Comparison of ENCODE assay signal across 1 cellular context in the genomic region with DNA sequence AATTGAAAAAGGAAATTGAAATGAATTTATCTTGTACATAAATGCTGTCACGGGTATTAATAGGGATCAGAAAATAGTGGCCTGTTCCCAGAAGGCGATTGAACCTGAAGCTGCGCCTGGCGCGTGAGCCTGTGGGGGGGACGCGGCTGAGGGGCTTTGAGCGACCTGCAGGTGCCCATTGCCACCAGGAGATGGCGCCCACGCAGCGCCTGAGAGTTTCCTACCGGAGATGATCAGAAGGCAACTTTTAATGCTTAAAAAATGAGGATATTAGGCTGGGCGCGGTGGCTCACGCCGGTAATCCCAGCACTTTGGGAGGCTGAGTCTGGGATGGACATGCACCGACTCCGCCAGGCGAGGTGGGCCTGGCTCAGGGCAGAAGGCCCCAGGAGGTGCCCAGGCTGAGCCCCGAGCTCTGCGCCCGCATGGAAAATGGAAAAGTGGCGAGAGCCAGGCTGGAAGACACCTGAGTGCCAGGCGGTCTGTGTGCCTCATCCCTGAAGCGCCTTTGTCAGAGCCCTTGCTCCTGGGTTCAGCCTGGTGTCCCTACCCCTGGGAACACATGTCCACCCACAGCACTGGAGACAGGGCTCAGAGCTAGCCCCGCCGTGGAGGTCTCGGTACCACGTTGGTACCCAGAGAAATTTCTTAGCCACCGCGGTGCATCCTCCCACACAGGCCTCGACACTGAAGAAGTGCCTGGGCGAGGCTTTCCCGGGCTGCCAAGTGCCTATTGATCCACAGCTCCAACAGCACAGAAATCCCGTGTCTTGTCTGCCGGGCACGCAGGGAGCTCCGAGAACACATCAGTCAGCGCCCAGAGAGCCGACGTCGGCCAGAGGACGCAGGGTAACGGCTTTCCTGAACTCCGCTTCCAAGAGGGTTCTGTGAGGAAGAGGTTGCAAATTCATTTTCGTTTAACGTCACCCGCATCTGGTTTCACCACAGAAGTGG.
TF ChIP-seq lines count a peak whose summit lies in the region.

No MANE protein-coding gene starts in this region.

TF ChIP-seq in HepG2, 621 proteins besides CTCF, POLR2A, EP300 and RAD21 (continued from another document):
- TF ChIP-seq, protein P1, sequence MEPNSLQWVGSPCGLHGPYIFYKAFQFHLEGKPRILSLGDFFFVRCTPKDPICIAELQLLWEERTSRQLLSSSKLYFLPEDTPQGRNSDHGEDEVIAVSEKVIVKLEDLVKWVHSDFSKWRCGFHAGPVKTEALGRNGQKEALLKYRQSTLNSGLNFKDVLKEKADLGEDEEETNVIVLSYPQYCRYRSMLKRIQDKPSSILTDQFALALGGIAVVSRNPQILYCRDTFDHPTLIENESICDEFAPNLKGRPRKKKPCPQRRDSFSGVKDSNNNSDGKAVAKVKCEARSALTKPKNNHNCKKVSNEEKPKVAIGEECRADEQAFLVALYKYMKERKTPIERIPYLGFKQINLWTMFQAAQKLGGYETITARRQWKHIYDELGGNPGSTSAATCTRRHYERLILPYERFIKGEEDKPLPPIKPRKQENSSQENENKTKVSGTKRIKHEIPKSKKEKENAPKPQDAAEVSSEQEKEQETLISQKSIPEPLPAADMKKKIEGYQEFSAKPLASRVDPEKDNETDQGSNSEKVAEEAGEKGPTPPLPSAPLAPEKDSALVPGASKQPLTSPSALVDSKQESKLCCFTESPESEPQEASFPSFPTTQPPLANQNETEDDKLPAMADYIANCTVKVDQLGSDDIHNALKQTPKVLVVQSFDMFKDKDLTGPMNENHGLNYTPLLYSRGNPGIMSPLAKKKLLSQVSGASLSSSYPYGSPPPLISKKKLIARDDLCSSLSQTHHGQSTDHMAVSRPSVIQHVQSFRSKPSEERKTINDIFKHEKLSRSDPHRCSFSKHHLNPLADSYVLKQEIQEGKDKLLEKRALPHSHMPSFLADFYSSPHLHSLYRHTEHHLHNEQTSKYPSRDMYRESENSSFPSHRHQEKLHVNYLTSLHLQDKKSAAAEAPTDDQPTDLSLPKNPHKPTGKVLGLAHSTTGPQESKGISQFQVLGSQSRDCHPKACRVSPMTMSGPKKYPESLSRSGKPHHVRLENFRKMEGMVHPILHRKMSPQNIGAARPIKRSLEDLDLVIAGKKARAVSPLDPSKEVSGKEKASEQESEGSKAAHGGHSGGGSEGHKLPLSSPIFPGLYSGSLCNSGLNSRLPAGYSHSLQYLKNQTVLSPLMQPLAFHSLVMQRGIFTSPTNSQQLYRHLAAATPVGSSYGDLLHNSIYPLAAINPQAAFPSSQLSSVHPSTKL (CRISPR knock-in tag; IDR thresholded peaks at IDR 0.05), result no peak
- no peak for TF ChIP-seq PCBP1 (IDR thresholded peaks at IDR 0.05; ENCODE audit: borderline replicate concordance, low read depth, low read length)
- TF ChIP-seq TRIM24 (CRISPR knock-in tag; IDR thresholded peaks at IDR 0.05), result no peak
- TF ChIP-seq ZFP1 (CRISPR knock-in tag; IDR thresholded peaks at IDR 0.05), result no peak
- TF ChIP-seq, protein P2, sequence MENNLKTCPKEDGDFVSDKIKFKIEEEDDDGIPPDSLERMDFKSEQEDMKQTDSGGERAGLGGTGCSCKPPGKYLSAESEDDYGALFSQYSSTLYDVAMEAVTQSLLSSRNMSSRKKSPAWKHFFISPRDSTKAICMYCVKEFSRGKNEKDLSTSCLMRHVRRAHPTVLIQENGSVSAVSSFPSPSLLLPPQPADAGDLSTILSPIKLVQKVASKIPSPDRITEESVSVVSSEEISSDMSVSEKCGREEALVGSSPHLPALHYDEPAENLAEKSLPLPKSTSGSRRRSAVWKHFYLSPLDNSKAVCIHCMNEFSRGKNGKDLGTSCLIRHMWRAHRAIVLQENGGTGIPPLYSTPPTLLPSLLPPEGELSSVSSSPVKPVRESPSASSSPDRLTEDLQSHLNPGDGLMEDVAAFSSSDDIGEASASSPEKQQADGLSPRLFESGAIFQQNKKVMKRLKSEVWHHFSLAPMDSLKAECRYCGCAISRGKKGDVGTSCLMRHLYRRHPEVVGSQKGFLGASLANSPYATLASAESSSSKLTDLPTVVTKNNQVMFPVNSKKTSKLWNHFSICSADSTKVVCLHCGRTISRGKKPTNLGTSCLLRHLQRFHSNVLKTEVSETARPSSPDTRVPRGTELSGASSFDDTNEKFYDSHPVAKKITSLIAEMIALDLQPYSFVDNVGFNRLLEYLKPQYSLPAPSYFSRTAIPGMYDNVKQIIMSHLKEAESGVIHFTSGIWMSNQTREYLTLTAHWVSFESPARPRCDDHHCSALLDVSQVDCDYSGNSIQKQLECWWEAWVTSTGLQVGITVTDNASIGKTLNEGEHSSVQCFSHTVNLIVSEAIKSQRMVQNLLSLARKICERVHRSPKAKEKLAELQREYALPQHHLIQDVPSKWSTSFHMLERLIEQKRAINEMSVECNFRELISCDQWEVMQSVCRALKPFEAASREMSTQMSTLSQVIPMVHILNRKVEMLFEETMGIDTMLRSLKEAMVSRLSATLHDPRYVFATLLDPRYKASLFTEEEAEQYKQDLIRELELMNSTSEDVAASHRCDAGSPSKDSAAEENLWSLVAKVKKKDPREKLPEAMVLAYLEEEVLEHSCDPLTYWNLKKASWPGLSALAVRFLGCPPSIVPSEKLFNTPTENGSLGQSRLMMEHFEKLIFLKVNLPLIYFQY (CRISPR knock-in tag; IDR thresholded peaks at IDR 0.05; ENCODE audit: borderline replicate concordance), result no peak
- TF ChIP-seq BORCS8-MEF2B (CRISPR knock-in tag; IDR thresholded peaks at IDR 0.05), result no peak
- TF ChIP-seq, protein P3, sequence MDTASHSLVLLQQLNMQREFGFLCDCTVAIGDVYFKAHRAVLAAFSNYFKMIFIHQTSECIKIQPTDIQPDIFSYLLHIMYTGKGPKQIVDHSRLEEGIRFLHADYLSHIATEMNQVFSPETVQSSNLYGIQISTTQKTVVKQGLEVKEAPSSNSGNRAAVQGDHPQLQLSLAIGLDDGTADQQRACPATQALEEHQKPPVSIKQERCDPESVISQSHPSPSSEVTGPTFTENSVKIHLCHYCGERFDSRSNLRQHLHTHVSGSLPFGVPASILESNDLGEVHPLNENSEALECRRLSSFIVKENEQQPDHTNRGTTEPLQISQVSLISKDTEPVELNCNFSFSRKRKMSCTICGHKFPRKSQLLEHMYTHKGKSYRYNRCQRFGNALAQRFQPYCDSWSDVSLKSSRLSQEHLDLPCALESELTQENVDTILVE (CRISPR knock-in tag; IDR thresholded peaks at IDR 0.05), result no peak
- no peak for TF ChIP-seq HNF4A (CRISPR knock-in tag; IDR thresholded peaks at IDR 0.05)
- no peak for TF ChIP-seq NCOR1 (IDR thresholded peaks at IDR 0.05; ENCODE audit: borderline replicate concordance, low read length)
- no peak for TF ChIP-seq ZNF362 (CRISPR knock-in tag; IDR thresholded peaks at IDR 0.05; ENCODE audit: borderline replicate concordance)
- TF ChIP-seq ZNF703 (CRISPR knock-in tag; IDR thresholded peaks at IDR 0.05; ENCODE audit: borderline replicate concordance), result 0 out of 2 replicates have a peak, but pooled peaks have one; percentile 24
- no peak for TF ChIP-seq ZNF589 (CRISPR knock-in tag; conservative IDR thresholded peaks at IDR 0.05)
